17 cellular contexts compared by ENCODE assay signal in genomic region chr18:6650063-6650462, GRCh38.
DNase-seq lines count a peak whose midpoint lies in the region; ATAC-seq and TF ChIP-seq lines count a peak whose summit lies in the region.
"Had no signal": no experiment of that assay in that cellular context is flagged by ENCODE, and none has a peak within 500 bp of the region (broad histone marks: within the 10 kb centered on the region; RNA-seq: fewer than 3 reads in every experiment).

No MANE protein-coding gene starts in this region.

- H3K4me2 ChIP-seq in hepatocyte: no peak overlapping the region
- H3K4me2 ChIP-seq: SK-N-SH had no signal

- 53% methylated on average over 3 of the region's 3 CpGs for WGBS in hepatocyte (ENCODE audit: low lambda C conversion rate, missing lambda C conversion rate)
- 37% methylated on average over 3 of the region's 3 CpGs for WGBS in suprapubic skin

- H3K27me3 ChIP-seq in hepatocyte (no peaks in the 10 kb centered on the region), suprapubic skin (no peaks in the 10 kb centered on the region)

- H3K4me3 ChIP-seq in hepatocyte (no peak overlapping the region), suprapubic skin (no peak overlapping the region)
- H3K4me3 ChIP-seq: K562 had no signal

- H3K9me3 ChIP-seq in hepatocyte (ENCODE audit: low read depth) (no peaks in the 10 kb centered on the region), suprapubic skin (no peaks in the 10 kb centered on the region)
- H3K9me3 ChIP-seq: SK-N-SH had no signal

- H3K9me2 ChIP-seq in hepatocyte (replicated peaks; ENCODE audit: insufficient read depth): no peaks in the 10 kb centered on the region
- H3K9me2 ChIP-seq: SK-N-SH had no signal

- H2AFZ ChIP-seq in hepatocyte: no peak overlapping the region

- peak; percentile 37 for DNase-seq in NCI-H748 (lab: John Stamatoyannopoulos, UW; ENCODE audit: unreplicated experiment)
- DNase-seq in NCI-H748 treated with DMSO at 0.1 percent for 48 hours (lab: John Stamatoyannopoulos, UW): no peak
- DNase-seq in NCI-H345 (lab: John Stamatoyannopoulos, UW): peak; percentile 68
- DNase-seq in hepatocyte (ENCODE audit: low spot score): no peak
- no peak for DNase-seq in suprapubic skin (ENCODE audit: low spot score in 2 of 2)
- DNase-seq in SW 1271 (lab: John Stamatoyannopoulos, UW): no peak
- DNase-seq: 8988T; CD4-positive, alpha-beta memory T cell; GF-D8; GOT3; MV-4-11; NCI-H510A treated with DMSO at 0.1 percent for 48 hours; SHP77; SK-N-SH had no signal

- TF ChIP-seq EP300 in suprapubic skin (IDR thresholded peaks at IDR 0.05): no peak

- peaks cover 40% of the 10 kb centered on the region for H3K4me1 ChIP-seq in hepatocyte (ENCODE audit: insufficient read depth)
- H3K4me1 ChIP-seq in suprapubic skin: peaks cover 5% of the 10 kb centered on the region

- no peak for TF ChIP-seq POLR2A in suprapubic skin (IDR thresholded peaks at IDR 0.05)

- H3K27ac ChIP-seq in hepatocyte (peak overlapping the region; percentile 73), suprapubic skin (no peak overlapping the region)

- no peaks in the 10 kb centered on the region for H3K79me2 ChIP-seq in hepatocyte

- no peaks in the 10 kb centered on the region for H4K20me1 ChIP-seq in hepatocyte (ENCODE audit: insufficient read depth, poor library complexity, severe bottlenecking)

- TF ChIP-seq CTCF in hepatocyte (IDR thresholded peaks at IDR 0.05; ENCODE audit: poor library complexity) (no peak), suprapubic skin (IDR thresholded peaks at IDR 0.05) (no peak)

- H3K36me3 ChIP-seq in hepatocyte (replicated peaks; ENCODE audit: insufficient read depth, low read depth) (no peaks in the 10 kb centered on the region), suprapubic skin (no peaks in the 10 kb centered on the region)

- no peak for ATAC-seq in HG03442 (IDR thresholded peaks at IDR 0.05; ENCODE audit: unreplicated experiment)
- ATAC-seq in GM19328 (IDR thresholded peaks at IDR 0.05; ENCODE audit: unreplicated experiment): no peak

Comparison
In these comparisons a context has a peak if more than half of its experiments do, and no peak if none do; other contexts are left out.
1. DNase-seq: peak in NCI-H748 (single experiment) and NCI-H345 (single experiment); none in NCI-H748 treated with DMSO at 0.1 percent for 48 hours (single experiment), hepatocyte (single experiment), suprapubic skin (0 of 2) and SW 1271 (0 of 2).